Comparison of ENCODE assay signal across 8 cellular contexts in genomic region chr12:643478-644292, GRCh38. TPM values are rescaled to one million over a fixed set of nuclear protein-coding genes. Genes with fewer than 3 reads are reported as not detected.
DNase-seq lines count a peak whose midpoint lies in the region; ATAC-seq, FAIRE-seq and TF ChIP-seq lines count a peak whose summit lies in the region.

No MANE protein-coding gene starts in this region.

- no peaks in the 10 kb centered on the region for H3K27me3 ChIP-seq in small intestine (ENCODE audit: control insufficient read depth in 2 of 2, insufficient read depth in 2 of 2, low read length in 2 of 2)

- peaks cover 2 to 10% of the 10 kb centered on the region in 2 donors for H3K4me1 ChIP-seq in small intestine (ENCODE audit: control insufficient read depth in 2 of 2, insufficient read depth in 1 of 2, low read depth in 1 of 2, low read length in 1 of 2)

- no peaks in the 10 kb centered on the region for H3K27me3 Mint-ChIP-seq in activated T-cell treated with anti-CD3 and anti-CD28 coated beads, Interleukin-2, amount 50 U/mL, for 72 hours (ENCODE audit: low read depth)

- 30 to 34% (median 32%) methylated on average over 29 to 32 of the region's 32 CpGs for WGBS in small intestine, 3 donors

- H3K36me3 ChIP-seq in small intestine (ENCODE audit: control insufficient read depth in 2 of 2, insufficient read depth in 2 of 2, low read length in 2 of 2), result no peaks in the 10 kb centered on the region

- H3K27ac ChIP-seq in small intestine (ENCODE audit: low read depth in 1 of 2, low read length in 1 of 2), result peak overlapping the region; percentile 95 to 98

- TF ChIP-seq CTCF in HFF-Myc (IDR thresholded peaks at IDR 0.05; ENCODE audit: low read depth, low read length, missing control alignments), result no peak

- H3K4me3 ChIP-seq in HFF-Myc (replicated peaks; ENCODE audit: low read depth, low read length) (peak overlapping the region; percentile 40; the same call in 1 of the 2 replicates), small intestine (ENCODE audit: low read depth in 1 of 2, low read length in 2 of 2) (peak overlapping the region; percentile 61 to 77)

- no peaks in the 10 kb centered on the region for H3K9me3 ChIP-seq in small intestine (ENCODE audit: control insufficient read depth, low read depth)

- H3K9me3 Mint-ChIP-seq in activated T-cell treated with anti-CD3 and anti-CD28 coated beads, Interleukin-2, amount 50 U/mL, for 72 hours, result no peaks in the 10 kb centered on the region

- peaks cover 65% of the 10 kb centered on the region for H3K4me1 Mint-ChIP-seq in activated T-cell treated with anti-CD3 and anti-CD28 coated beads, Interleukin-2, amount 50 U/mL, for 72 hours (ENCODE audit: low read depth)

- peak overlapping the region; percentile 72 to 88 for H3K4me3 Mint-ChIP-seq in activated T-cell treated with anti-CD3 and anti-CD28 coated beads, Interleukin-2, amount 50 U/mL, for 72 hours

- peaks cover 0 to 2% of the 10 kb centered on the region in 2 donors for H3K36me3 Mint-ChIP-seq in activated T-cell treated with anti-CD3 and anti-CD28 coated beads, Interleukin-2, amount 50 U/mL, for 72 hours (ENCODE audit: insufficient read depth in 2 of 2)

- peak overlapping the region; percentile 84 for H3K27ac Mint-ChIP-seq in activated T-cell treated with anti-CD3 and anti-CD28 coated beads, Interleukin-2, amount 50 U/mL, for 72 hours

- DNase-seq in COLO668 (lab: John Stamatoyannopoulos, UW; ENCODE audit: unreplicated experiment), result peak; percentile 56
- DNase-seq in HFF-Myc (ENCODE audit: extremely low read depth, low read depth), result no peak
- no peak for DNase-seq in activated T-cell treated with anti-CD3 and anti-CD28 coated beads, Interleukin-2, amount 50 U/mL, for 72 hours
- peak; percentile 70 for DNase-seq in left cardiac atrium
- DNase-seq in small intestine, result peak; percentile 37
- DNase-seq in HuH-7.5 (ENCODE audit: low spot score), result no peak
- DNase-seq in mesenteric fat pad (ENCODE audit: low spot score), result no peak

- FAIRE-seq in small intestine (lab: Jason Lieb, UNC), result no peak

- intact Hi-C loops in left cardiac atrium (cut with DNase I), result loop anchor here (2.0 to 10.0 kb wide), 2 partner anchors 59 to 107 kb away; no protein-coding TSS in a partner anchor

- ATAC-seq in activated T-cell treated with anti-CD3 and anti-CD28 coated beads, Interleukin-2, amount 50 U/mL, for 72 hours (replicated peaks in 1 of 2), result no peak
- ATAC-seq in left cardiac atrium (no peak), HG02571 (IDR thresholded peaks at IDR 0.05; ENCODE audit: unreplicated experiment) (no peak)

RNA-seq across cellular contexts. Expression of gene NINJ2, which starts 19.6 kb away (rescaled TPM):
- total RNA-seq in activated T-cell treated with anti-CD3 and anti-CD28 coated beads, Interleukin-2, amount 50 U/mL, for 72 hours, result 1 to 10 TPM; 3.0 to 8.1 TPM
- total RNA-seq in left cardiac atrium, result 1 to 10 TPM; 5.2 to 7.0 TPM
- 1 to 10 TPM in 2 of 3 donors, under 1 TPM in 1; 0.67 to 8.1 (median 5.2) TPM for polyA plus RNA-seq in small intestine
- 18.5 TPM for total RNA-seq in mesenteric fat pad

Comparison
In these comparisons a context has a peak if more than half of its experiments do, and no peak if none do; other contexts are left out.
1. DNase-seq: peak in COLO668 (single experiment), left cardiac atrium (single experiment) and small intestine (single experiment); none in HFF-Myc (single experiment), activated T-cell treated with anti-CD3 and anti-CD28 coated beads, Interleukin-2, amount 50 U/mL, for 72 hours (0 of 2), HuH-7.5 (single experiment) and mesenteric fat pad (single experiment).